ENCODE assay signal across 1 cellular context in genomic region chr5:56116599-56117131, GRCh38.
TF ChIP-seq lines count a peak whose summit lies in the region.

No MANE protein-coding gene starts in this region.

TF ChIP-seq in HepG2, 621 proteins besides CTCF, POLR2A, EP300 and RAD21 (continued from another document and continues in another):
- TF ChIP-seq ZNF18 (CRISPR knock-in tag; IDR thresholded peaks at IDR 0.05; ENCODE audit: insufficient replicate concordance) (no peak), ZBTB38 (CRISPR knock-in tag; IDR thresholded peaks at IDR 0.05) (peak; percentile 86; the same call in 1 of the 2 replicates), ARNTL (CRISPR knock-in tag; IDR thresholded peaks at IDR 0.05) (peak; percentile 78), XBP1 (CRISPR knock-in tag; IDR thresholded peaks at IDR 0.05) (no peak), FOSL1 (CRISPR knock-in tag; IDR thresholded peaks at IDR 0.05; ENCODE audit: borderline replicate concordance) (no peak), FOSL2 (CRISPR knock-in tag; IDR thresholded peaks at IDR 0.05) (peak; percentile 84), UBTF (CRISPR knock-in tag; IDR thresholded peaks at IDR 0.05) (peak; percentile 73), CCDC6 (CRISPR knock-in tag; IDR thresholded peaks at IDR 0.05) (no peak), ATM (IDR thresholded peaks at IDR 0.05; ENCODE audit: borderline replicate concordance) (no peak), RFX3 (CRISPR knock-in tag; IDR thresholded peaks at IDR 0.05) (no peak), ZFP82 (CRISPR knock-in tag; IDR thresholded peaks at IDR 0.05; ENCODE audit: borderline replicate concordance) (no peak), ZNF512B (CRISPR knock-in tag; IDR thresholded peaks at IDR 0.05; ENCODE audit: borderline replicate concordance) (no peak), ZNF550 (CRISPR knock-in tag; IDR thresholded peaks at IDR 0.05; ENCODE audit: borderline replicate concordance) (no peak), PHF20 (CRISPR knock-in tag; IDR thresholded peaks at IDR 0.05) (no peak; the same call in 1 of the 2 replicates), NFIB (CRISPR knock-in tag; IDR thresholded peaks at IDR 0.05; ENCODE audit: borderline replicate concordance) (no peak), AHR (CRISPR knock-in tag; IDR thresholded peaks at IDR 0.05) (no peak; the same call in 1 of the 2 replicates), MEIS1 (CRISPR knock-in tag; IDR thresholded peaks at IDR 0.05; ENCODE audit: borderline replicate concordance) (peak; percentile 67; the same call in 1 of the 2 replicates), TCF7L2 (IDR thresholded peaks at IDR 0.05; ENCODE audit: low read depth, low read length) (peak; percentile 35; the same call in 1 of the 2 replicates), ZNF362 (CRISPR knock-in tag; IDR thresholded peaks at IDR 0.05; ENCODE audit: borderline replicate concordance) (peak; percentile 81), SSRP1 (CRISPR knock-in tag; IDR thresholded peaks at IDR 0.05) (peak; percentile 71; the same call in 1 of the 2 replicates), IKZF1 (IDR thresholded peaks at IDR 0.05) (no peak), ARID2 (CRISPR knock-in tag; IDR thresholded peaks at IDR 0.05; ENCODE audit: borderline replicate concordance) (no peak), NFE2L1 (CRISPR knock-in tag; IDR thresholded peaks at IDR 0.05; ENCODE audit: borderline replicate concordance) (peak; percentile 53; the same call in 1 of the 2 replicates), MBD4 (IDR thresholded peaks at IDR 0.05; ENCODE audit: borderline replicate concordance, low read length) (no peak), PBX3 (CRISPR knock-in tag; IDR thresholded peaks at IDR 0.05; ENCODE audit: borderline replicate concordance) (no peak), ATF7-NPFF (CRISPR knock-in tag; IDR thresholded peaks at IDR 0.05; ENCODE audit: low read depth) (no peak), MXD3 (CRISPR knock-in tag; IDR thresholded peaks at IDR 0.05) (no peak), MZF1 (CRISPR knock-in tag; IDR thresholded peaks at IDR 0.05; ENCODE audit: borderline replicate concordance) (no peak), ZNF225 (CRISPR knock-in tag; IDR thresholded peaks at IDR 0.05) (no peak), MTF1 (CRISPR knock-in tag; IDR thresholded peaks at IDR 0.05) (no peak), RBAK (CRISPR knock-in tag; IDR thresholded peaks at IDR 0.05) (no peak), MTA1 (CRISPR knock-in tag; IDR thresholded peaks at IDR 0.05; ENCODE audit: borderline replicate concordance) (peak; percentile 62; the same call in 1 of the 2 replicates), FOXO1 (CRISPR knock-in tag; IDR thresholded peaks at IDR 0.05) (peak; percentile 84), ZBTB42 (CRISPR knock-in tag; IDR thresholded peaks at IDR 0.05) (peak; percentile 42), ZNF652 (CRISPR knock-in tag; IDR thresholded peaks at IDR 0.05; ENCODE audit: borderline replicate concordance, low read depth) (no peak), CEBPG (CRISPR knock-in tag; IDR thresholded peaks at IDR 0.05) (peak; percentile 32; the same call in 1 of the 2 replicates), TEAD3 (CRISPR knock-in tag; optimal IDR thresholded peaks at IDR 0.05; ENCODE audit: borderline replicate concordance) (peak; percentile 83), KDM6A (CRISPR knock-in tag; IDR thresholded peaks at IDR 0.05; ENCODE audit: low read depth) (peak; percentile 77; the same call in 1 of the 2 replicates), ZNF674 (CRISPR knock-in tag; IDR thresholded peaks at IDR 0.05; ENCODE audit: low read depth) (no peak), STAT5B (CRISPR knock-in tag; IDR thresholded peaks at IDR 0.05) (no peak), ARID5B (CRISPR knock-in tag; IDR thresholded peaks at IDR 0.05) (peak; percentile 95), ZNF343 (CRISPR knock-in tag; IDR thresholded peaks at IDR 0.05) (no peak), ZNF773 (CRISPR knock-in tag; IDR thresholded peaks at IDR 0.05; ENCODE audit: borderline replicate concordance) (no peak), ZSCAN31 (CRISPR knock-in tag; IDR thresholded peaks at IDR 0.05; ENCODE audit: low read depth) (0 out of 2 replicates have a peak, but pooled peaks have one; percentile 44), THRA (CRISPR knock-in tag; IDR thresholded peaks at IDR 0.05; ENCODE audit: borderline replicate concordance) (peak; percentile 73; the same call in 1 of the 2 replicates), ZNF34 (CRISPR knock-in tag; IDR thresholded peaks at IDR 0.05; ENCODE audit: borderline replicate concordance) (no peak), POLR2G (IDR thresholded peaks at IDR 0.05; ENCODE audit: low read depth, low read length) (peak; percentile 59), PATZ1 (CRISPR knock-in tag; IDR thresholded peaks at IDR 0.05) (peak; percentile 69)
